Comparison of ENCODE assay signal across 9 cellular contexts in the genomic region with DNA sequence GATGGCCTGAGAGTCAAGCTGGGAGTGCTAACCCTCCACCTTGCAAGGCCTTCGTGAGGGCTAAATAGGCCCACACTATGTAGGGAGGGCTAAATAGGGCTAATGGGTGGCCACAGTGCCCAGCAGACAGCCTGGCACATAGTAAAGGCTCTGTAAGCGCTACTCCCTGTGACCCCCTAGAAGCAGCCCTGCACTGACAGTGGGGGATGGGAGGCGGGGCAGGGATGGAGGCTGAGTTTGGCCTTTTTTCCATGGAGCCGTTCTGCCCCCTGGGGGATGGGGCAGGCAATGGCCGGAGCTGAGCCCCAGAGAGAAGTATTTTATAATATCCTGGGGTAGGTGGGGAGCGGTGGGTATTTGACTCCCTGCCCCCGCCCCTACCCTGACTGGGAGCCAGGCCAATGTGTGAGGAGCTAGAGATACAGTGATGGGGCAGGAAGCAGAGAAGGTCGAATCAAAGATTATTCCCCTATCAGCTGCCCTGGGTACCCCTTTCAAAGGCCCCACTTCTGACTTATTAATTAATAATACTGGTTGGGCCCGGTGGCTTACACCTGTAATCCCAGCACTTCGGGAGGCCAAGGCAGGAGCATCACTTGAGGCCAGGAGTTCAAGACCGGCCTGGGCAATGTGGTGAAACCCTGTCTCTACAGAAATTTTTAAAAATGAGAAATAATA. TPM values are rescaled to one million over a fixed set of nuclear protein-coding genes. Genes with fewer than 3 reads are reported as not detected.
DNase-seq lines count a peak whose midpoint lies in the region; FAIRE-seq and TF ChIP-seq lines count a peak whose summit lies in the region.
"Had no signal": no experiment of that assay in that cellular context is flagged by ENCODE, and none has a peak within 500 bp of the region (broad histone marks: within the 10 kb centered on the region; RNA-seq: fewer than 3 reads in every experiment).

No MANE protein-coding gene starts in this region.

- no peaks in the 10 kb centered on the region for H3K27me3 ChIP-seq in parathyroid adenoma (ENCODE audit: control insufficient read depth, insufficient read depth, low read length)
- H3K27me3 ChIP-seq: BLaER1 treated with 17β-estradiol and CSF1 and Interleukin-3, amounts not matched to agents 10 nM and 100 nM had no signal

- H3K36me3 ChIP-seq in parathyroid adenoma (ENCODE audit: control insufficient read depth, insufficient read depth, low read length), result no peaks in the 10 kb centered on the region
- H3K36me3 ChIP-seq: BLaER1 treated with 17β-estradiol and CSF1 and Interleukin-3, amounts not matched to agents 10 nM and 100 nM had no signal

- no peaks in the 10 kb centered on the region for H3K9me3 Mint-ChIP-seq in activated CD4-positive, alpha-beta memory T cell treated with anti-CD3 and anti-CD28 coated beads for 36 hours

- POLR2A ChIA-PET in activated CD4-positive, alpha-beta memory T cell treated with anti-CD3 and anti-CD28 coated beads for 36 hours (lab: Charles Lee), result no interaction called here

- H3K36me3 Mint-ChIP-seq in activated CD4-positive, alpha-beta memory T cell treated with anti-CD3 and anti-CD28 coated beads for 36 hours, result no peaks in the 10 kb centered on the region

- peaks cover 16% of the 10 kb centered on the region for H3K27me3 Mint-ChIP-seq in activated CD4-positive, alpha-beta memory T cell treated with anti-CD3 and anti-CD28 coated beads for 36 hours

- no peaks in the 10 kb centered on the region for H3K4me1 ChIP-seq in parathyroid adenoma
- H3K4me1 ChIP-seq: BLaER1 treated with 17β-estradiol and CSF1 and Interleukin-3, amounts not matched to agents 10 nM and 100 nM had no signal

- no peak overlapping the region for H3K9ac ChIP-seq in parathyroid adenoma
- H3K9ac ChIP-seq: BLaER1 treated with 17β-estradiol and CSF1 and Interleukin-3, amounts not matched to agents 10 nM and 100 nM had no signal

- H2AFZ ChIP-seq in parathyroid adenoma, result no peak overlapping the region

- peak; percentile 47; the same call in 1 of the 2 replicates for TF ChIP-seq CTCF in LNCAP (IDR thresholded peaks at IDR 0.05)
- peak; percentile 46 for TF ChIP-seq CTCF in parathyroid adenoma (IDR thresholded peaks at IDR 0.05)

- no peak overlapping the region for H3K4me3 ChIP-seq in parathyroid adenoma (ENCODE audit: low read depth, low read length)
- H3K4me3 ChIP-seq: BLaER1 treated with 17β-estradiol and CSF1 and Interleukin-3, amounts not matched to agents 10 nM and 100 nM had no signal

- no peak overlapping the region for H3K4me3 Mint-ChIP-seq in activated CD4-positive, alpha-beta memory T cell treated with anti-CD3 and anti-CD28 coated beads for 36 hours

- H3K27ac Mint-ChIP-seq in activated CD4-positive, alpha-beta memory T cell treated with anti-CD3 and anti-CD28 coated beads for 36 hours, result no peak overlapping the region

- intact Hi-C loops in activated CD4-positive, alpha-beta memory T cell treated with anti-CD3 and anti-CD28 coated beads for 36 hours (cut with micrococcal nuclease), result no loop called here

- H3K4me2 ChIP-seq in parathyroid adenoma (ENCODE audit: low read length), result no peak overlapping the region
- H3K4me2 ChIP-seq: BLaER1 treated with 17β-estradiol and CSF1 and Interleukin-3, amounts not matched to agents 10 nM and 100 nM had no signal

- CTCF ChIA-PET in activated CD4-positive, alpha-beta memory T cell treated with anti-CD3 and anti-CD28 coated beads for 36 hours (lab: Charles Lee), result interaction anchor here (0.7 to 2.2 kb wide), 7 partner anchors 9 to 514 kb away, joined by 3 to 18 read pairs (median 3); no protein-coding TSS in a partner anchor

- no peak for FAIRE-seq in frontal cortex (lab: Jason Lieb, UNC)

- no peaks in the 10 kb centered on the region for H3K79me2 ChIP-seq in parathyroid adenoma

- no peaks in the 10 kb centered on the region for H3K9me3 ChIP-seq in parathyroid adenoma (ENCODE audit: control insufficient read depth, low read length)

- no peaks in the 10 kb centered on the region for H3K4me1 Mint-ChIP-seq in activated CD4-positive, alpha-beta memory T cell treated with anti-CD3 and anti-CD28 coated beads for 36 hours (ENCODE audit: low read depth)

- DNase-seq in NCI-H1417 (lab: John Stamatoyannopoulos, UW) (peak; percentile 17 to 62 (median 23)), NCI-H1417 treated with DMSO at 0.1 percent for 48 hours (lab: John Stamatoyannopoulos, UW) (no peak), frontal cortex (ENCODE audit: low spot score in 2 of 2) (peak; percentile 46 to 70), T1000 (lab: John Stamatoyannopoulos, UW) (no peak)
- DNase-seq in activated CD4-positive, alpha-beta memory T cell treated with anti-CD3 and anti-CD28 coated beads for 36 hours, result peak; percentile 42
- DNase-seq in stimulated activated naive CD4-positive, alpha-beta T cell (lab: John Stamatoyannopoulos, UW), result no peak

- H3K27ac ChIP-seq in parathyroid adenoma, result no peak overlapping the region
- H3K27ac ChIP-seq: BLaER1 treated with 17β-estradiol and CSF1 and Interleukin-3, amounts not matched to agents 10 nM and 100 nM had no signal

RNA-seq across cellular contexts. Expression of gene LACTBL1, which starts 42.3 kb away (rescaled TPM):
- total RNA-seq in activated CD4-positive, alpha-beta memory T cell treated with anti-CD3 and anti-CD28 coated beads for 36 hours, result not detected
- total RNA-seq in frontal cortex, result not detected

Comparison
In these comparisons a context has a peak if more than half of its experiments do, and no peak if none do; other contexts are left out.
1. DNase-seq: peak in NCI-H1417 (3 of 3), activated CD4-positive, alpha-beta memory T cell treated with anti-CD3 and anti-CD28 coated beads for 36 hours (single experiment) and frontal cortex (2 of 2); none in NCI-H1417 treated with DMSO at 0.1 percent for 48 hours (single experiment), T1000 (single experiment) and stimulated activated naive CD4-positive, alpha-beta T cell (0 of 6).